1 cellular context compared by ENCODE assay signal in the genomic region with DNA sequence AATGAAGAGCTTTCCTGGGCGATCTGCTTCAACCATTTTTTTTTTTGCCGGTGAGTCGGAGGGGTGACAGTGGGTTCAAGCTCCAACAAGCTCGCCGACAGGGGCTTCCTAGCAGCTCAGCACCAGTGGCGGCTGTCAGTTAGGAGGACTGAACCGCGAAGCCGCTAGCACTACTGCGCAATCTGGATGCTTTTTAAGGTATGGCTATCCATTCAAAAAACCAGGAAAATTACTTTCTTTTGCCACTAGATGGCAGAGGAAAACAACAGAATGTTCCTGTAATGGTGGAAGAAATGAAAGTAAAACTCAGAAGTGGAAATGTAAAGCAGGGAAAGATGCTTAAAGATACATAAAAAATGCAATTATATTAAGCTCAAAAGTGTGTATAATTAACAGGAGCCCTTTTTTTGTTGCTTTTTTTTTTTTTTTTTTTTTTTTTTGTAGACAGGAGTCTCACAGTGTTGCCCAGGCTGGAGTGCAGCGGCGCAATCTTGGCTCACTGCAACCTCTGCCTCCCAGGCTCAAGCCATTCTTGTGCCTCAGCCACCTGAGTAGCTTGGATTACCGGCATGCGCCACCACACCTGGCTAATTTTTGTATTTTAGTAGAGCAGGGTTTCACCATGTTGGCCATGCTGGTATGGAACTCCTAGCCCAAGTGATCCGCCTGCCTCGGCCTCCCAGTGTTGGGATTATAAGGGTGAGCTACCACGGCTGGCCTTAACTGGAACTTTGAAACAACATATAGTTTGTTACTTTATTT.
TF ChIP-seq lines count a peak whose summit lies in the region.

No MANE protein-coding gene starts in this region.

TF ChIP-seq in H1, 55 proteins besides CTCF, POLR2A, EP300 and RAD21 (continued from another document):
- TF ChIP-seq YY1 (IDR thresholded peaks at IDR 0.05; ENCODE audit: low read depth, low read length): peak; percentile 24; the same call in 1 of the 2 replicates
- TF ChIP-seq CREB1 (IDR thresholded peaks at IDR 0.05): no peak
- TF ChIP-seq EGR1 (IDR thresholded peaks at IDR 0.05; ENCODE audit: borderline replicate concordance, low read depth, low read length): no peak
- TF ChIP-seq, protein P1, sequence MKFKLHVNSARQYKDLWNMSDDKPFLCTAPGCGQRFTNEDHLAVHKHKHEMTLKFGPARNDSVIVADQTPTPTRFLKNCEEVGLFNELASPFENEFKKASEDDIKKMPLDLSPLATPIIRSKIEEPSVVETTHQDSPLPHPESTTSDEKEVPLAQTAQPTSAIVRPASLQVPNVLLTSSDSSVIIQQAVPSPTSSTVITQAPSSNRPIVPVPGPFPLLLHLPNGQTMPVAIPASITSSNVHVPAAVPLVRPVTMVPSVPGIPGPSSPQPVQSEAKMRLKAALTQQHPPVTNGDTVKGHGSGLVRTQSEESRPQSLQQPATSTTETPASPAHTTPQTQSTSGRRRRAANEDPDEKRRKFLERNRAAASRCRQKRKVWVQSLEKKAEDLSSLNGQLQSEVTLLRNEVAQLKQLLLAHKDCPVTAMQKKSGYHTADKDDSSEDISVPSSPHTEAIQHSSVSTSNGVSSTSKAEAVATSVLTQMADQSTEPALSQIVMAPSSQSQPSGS (IDR thresholded peaks at IDR 0.05; ENCODE audit: low read length): no peak
- no peak for TF ChIP-seq RBBP5 (IDR thresholded peaks at IDR 0.05; ENCODE audit: borderline replicate concordance, low read depth, low read length)
- TF ChIP-seq, protein P2, sequence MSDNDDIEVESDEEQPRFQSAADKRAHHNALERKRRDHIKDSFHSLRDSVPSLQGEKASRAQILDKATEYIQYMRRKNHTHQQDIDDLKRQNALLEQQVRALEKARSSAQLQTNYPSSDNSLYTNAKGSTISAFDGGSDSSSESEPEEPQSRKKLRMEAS (IDR thresholded peaks at IDR 0.05): no peak
- TF ChIP-seq CHD2 (IDR thresholded peaks at IDR 0.05; ENCODE audit: low read length): no peak
- TF ChIP-seq ASH2L (IDR thresholded peaks at IDR 0.05; ENCODE audit: low read length): no peak
- TF ChIP-seq CEBPB (IDR thresholded peaks at IDR 0.05; ENCODE audit: low read depth, low read length): peak; percentile 62; the same call in 1 of the 2 replicates
